In genomic region chr6:42451595-42452170, GRCh38 we compare ENCODE assay signal across 8 cellular contexts. TPM values are rescaled to one million over a fixed set of nuclear protein-coding genes. Genes with fewer than 3 reads are reported as not detected.
A peak's percentile ranks its signal among the peaks of the same experiment; 100 is the strongest.
DNase-seq lines count a peak whose midpoint lies in the region; FAIRE-seq and TF ChIP-seq lines count a peak whose summit lies in the region.

TRERF1 (minus strand) TSS chr6:42451926; CDS start chr6:42269590, 182,336 bp downstream.

- WGBS in SK-N-SH (ENCODE audit: low lambda C conversion rate): 2% methylated on average over 28 of the region's 28 CpGs
- WGBS in trophoblast cell (ENCODE audit: extremely low coverage, insufficient coverage, insufficient read length): no CpG with 5 or more reads among the region's 28 CpGs

- peak within 1 kb of the TSS; percentile 96 for H2BK120ac ChIP-seq in trophoblast cell (ENCODE audit: insufficient read depth, low read length, poor library complexity)

- peak within 1 kb of the TSS; percentile 94 for H3K4ac ChIP-seq in trophoblast cell (ENCODE audit: low read depth, low read length)

- no peaks in the 10 kb centered on the region for H3K27me3 ChIP-seq in A673 (replicated peaks; ENCODE audit: insufficient read depth, low read depth, low read length, poor library complexity)
- H3K27me3 ChIP-seq in SK-N-SH (ENCODE audit: insufficient read depth): no peaks in the 10 kb centered on the region
- H3K27me3 ChIP-seq in adipocyte (replicated peaks; ENCODE audit: control insufficient read depth, insufficient read depth, low read length): no peaks in the 10 kb centered on the region
- H3K27me3 ChIP-seq in trophoblast cell (ENCODE audit: insufficient read depth, low read length): no peaks in the 10 kb centered on the region

- H3K27ac ChIP-seq in A673 (ENCODE audit: low read depth, low read length, poor library complexity, severe bottlenecking) (peak within 1 kb of the TSS; percentile 86), SK-N-SH (ENCODE audit: low read depth in 2 of 2, low read length in 1 of 2) (peak within 1 kb of the TSS; percentile 90 to 96), trophoblast cell (ENCODE audit: low read depth, low read length) (peak within 1 kb of the TSS; percentile 89)

- TF ChIP-seq CTCF in A673 (conservative IDR thresholded peaks at IDR 0.05; ENCODE audit: low read depth, low read length) (no peak), NB4 (IDR thresholded peaks at IDR 0.05; ENCODE audit: low read depth, low read length) (no peak), SK-N-SH (IDR thresholded peaks at IDR 0.05) (no peak)

- peak within 1 kb of the TSS; percentile 94 for H2BK5ac ChIP-seq in trophoblast cell (ENCODE audit: low read depth, low read length, poor library complexity)

- H3K9me2 ChIP-seq in SK-N-SH: no peaks in the 10 kb centered on the region

- H3K4me2 ChIP-seq in SK-N-SH: peak within 1 kb of the TSS; percentile 99
- peak within 1 kb of the TSS; percentile 99 for H3K4me2 ChIP-seq in trophoblast cell (ENCODE audit: low read length)

- H4K8ac ChIP-seq in trophoblast cell (ENCODE audit: low read depth, low read length): peak within 1 kb of the TSS; percentile 96

- H2AK5ac ChIP-seq in trophoblast cell (ENCODE audit: low read length): peak within 1 kb of the TSS; percentile 85

- H3K4me1 ChIP-seq in A673 (ENCODE audit: insufficient read depth, low read length, poor library complexity, severe bottlenecking) (peaks cover 12% of the 10 kb centered on the region), SK-N-SH (ENCODE audit: control insufficient read depth in 1 of 2, insufficient read depth in 2 of 2, low read depth in 1 of 2, low read length in 1 of 2) (peaks cover 8 to 17% of the 10 kb centered on the region in 2 experiments; a peak in 3 of 4 replicates), adipocyte (ENCODE audit: control insufficient read depth, insufficient read depth, low read length) (peaks cover 43% of the 10 kb centered on the region), trophoblast cell (ENCODE audit: control insufficient read depth in 1 of 2, insufficient read depth in 2 of 2, low read length in 2 of 2) (peaks cover 9 to 21% of the 10 kb centered on the region in 2 experiments)

- H3K36me3 ChIP-seq in A673 (ENCODE audit: insufficient read depth, low read length, poor library complexity, severe bottlenecking) (no peaks in the 10 kb centered on the region), SK-N-SH (replicated peaks in 1 of 2; ENCODE audit: control insufficient read depth in 1 of 2, insufficient read depth in 2 of 2, low read length in 1 of 2) (no peaks in the 10 kb centered on the region), adipocyte (ENCODE audit: control insufficient read depth, insufficient read depth, low read length, severe bottlenecking) (no peaks in the 10 kb centered on the region), trophoblast cell (ENCODE audit: control insufficient read depth in 1 of 2, insufficient read depth in 2 of 2, low read length in 2 of 2) (no peaks in the 10 kb centered on the region)

- POLR2A ChIA-PET in A673 (lab: Charles Lee; ENCODE audit: low non-redundant PET) (interaction anchor here (0.6 to 0.7 kb wide), 2 partner anchors 9 to 336 kb away, joined by 4 to 13 read pairs; no protein-coding TSS in a partner anchor), SK-N-SH (lab: Yijun Ruan, JAX) (interaction anchor here (0.5 to 2.6 kb wide), 5 partner anchors 96 to 251 kb away, joined by 3 to 11 read pairs (median 5); partner anchors contain the start of gene UBR2)

- H3K9ac ChIP-seq in SK-N-SH: peak within 1 kb of the TSS; percentile 96
- peak within 1 kb of the TSS; percentile 92 for H3K9ac ChIP-seq in adipocyte (ENCODE audit: low read length)
- H3K9ac ChIP-seq in trophoblast cell (ENCODE audit: low read length): peak within 1 kb of the TSS; percentile 75

- no peak for TF ChIP-seq EP300 in SK-N-SH (IDR thresholded peaks at IDR 0.05; ENCODE audit: borderline replicate concordance in 1 of 2, low read depth in 1 of 2, low read length in 1 of 2)

- H4K20me1 ChIP-seq in SK-N-SH (ENCODE audit: insufficient read depth): peaks cover 9% of the 10 kb centered on the region; the same call in 1 of the 2 replicates

- no peaks in the 10 kb centered on the region for H3K9me3 ChIP-seq in A673 (ENCODE audit: low read depth, low read length, poor library complexity, severe bottlenecking)
- no peaks in the 10 kb centered on the region for H3K9me3 ChIP-seq in SK-N-SH
- H3K9me3 ChIP-seq in adipocyte (ENCODE audit: control insufficient read depth, low read length): no peaks in the 10 kb centered on the region
- H3K9me3 ChIP-seq in trophoblast cell (ENCODE audit: insufficient read depth, low read depth, low read length): peaks cover 4% of the 10 kb centered on the region

- H2AFZ ChIP-seq in SK-N-SH (ENCODE audit: low read depth) (peak within 1 kb of the TSS; percentile 98), trophoblast cell (ENCODE audit: insufficient read depth, low read length, poor library complexity) (peak within 1 kb of the TSS; percentile 94)

- H4K12ac ChIP-seq in trophoblast cell (ENCODE audit: low read depth, low read length): peak within 1 kb of the TSS; percentile 98

- peaks cover 17% of the 10 kb centered on the region for H3K79me1 ChIP-seq in trophoblast cell (ENCODE audit: low read length)

- no TSS peak for BruUV-seq in A673 (replicated peaks; lab: Mats Ljungman, UMichigan)

- H3K18ac ChIP-seq in trophoblast cell (ENCODE audit: low read length): peak within 1 kb of the TSS; percentile 96

- DNase-seq in A673 (ENCODE audit: low spot score): peak; percentile 92
- DNase-seq in GM19240 (ENCODE audit: insufficient read length, low spot score): peak; percentile 34
- DNase-seq in NB4 (ENCODE audit: low read depth): peak; percentile 94
- DNase-seq in SK-N-SH: peak; percentile 72
- peak; percentile 82 for DNase-seq in adipocyte (ENCODE audit: low read depth)
- peak; percentile 81 for DNase-seq in cardiac septum (ENCODE audit: low spot score)
- DNase-seq in trophoblast cell: no peak
- no peak for DNase-seq in RCC 7860 (ENCODE audit: low spot score)

- TF ChIP-seq RAD21 in SK-N-SH (IDR thresholded peaks at IDR 0.05; ENCODE audit: low read length): 0 out of 2 replicates have a peak, but pooled peaks have one; percentile 1

- intact Hi-C loops in A673 (cut with micrococcal nuclease; ENCODE audit: unreplicated experiment): loop anchor here (2.0 kb wide), 1 partner anchor 191 kb away; no protein-coding TSS in a partner anchor
- intact Hi-C loops in cardiac septum (cut with DNase I): loop anchor here (5.0 kb wide), 1 partner anchor 189 kb away; no protein-coding TSS in a partner anchor

- peak within 1 kb of the TSS; percentile 77 for H2BK12ac ChIP-seq in trophoblast cell (ENCODE audit: low read length)

- CTCF ChIA-PET in A673 (lab: Charles Lee) (interaction anchor here (0.6 kb wide), 4 partner anchors 29 to 665 kb away, joined by 3 to 5 read pairs (median 4); no protein-coding TSS in a partner anchor), SK-N-SH (lab: Yijun Ruan, JAX) (interaction anchor here (0.6 to 4.3 kb wide), 7 partner anchors 11 to 287 kb away, joined by 3 to 31 read pairs (median 4); no protein-coding TSS in a partner anchor)

- no peak for FAIRE-seq in RCC 7860 (lab: Jason Lieb, UNC)

- H3K79me2 ChIP-seq in SK-N-SH (ENCODE audit: insufficient read depth): peaks cover 50% of the 10 kb centered on the region
- peaks cover 5% of the 10 kb centered on the region for H3K79me2 ChIP-seq in trophoblast cell (ENCODE audit: control insufficient read depth, insufficient read depth, low read length, poor library complexity)

- peak within 1 kb of the TSS; percentile 100 for H3K14ac ChIP-seq in trophoblast cell (ENCODE audit: low read length)

- peak within 1 kb of the TSS; percentile 65 for H3K4me3 ChIP-seq in A673 (ENCODE audit: low read depth, low read length, poor library complexity, severe bottlenecking)
- H3K4me3 ChIP-seq in NB4 (ENCODE audit: low read depth, low read length): peak within 1 kb of the TSS; percentile 80
- H3K4me3 ChIP-seq in SK-N-SH (ENCODE audit: low read depth in 2 of 2, low read length in 1 of 2): peak within 1 kb of the TSS; percentile 95 to 100
- peak within 1 kb of the TSS; percentile 94 for H3K4me3 ChIP-seq in adipocyte (ENCODE audit: low read length)
- H3K4me3 ChIP-seq in trophoblast cell (ENCODE audit: low read depth, low read length): peak within 1 kb of the TSS; percentile 88

- peak within 1 kb of the TSS; percentile 7 for H3K23ac ChIP-seq in trophoblast cell (ENCODE audit: low read length)

- no peak for TF ChIP-seq POLR2A in NB4 (IDR thresholded peaks at IDR 0.05; ENCODE audit: extremely low read depth, insufficient read length)

- H4K91ac ChIP-seq in trophoblast cell (ENCODE audit: low read depth, low read length): peak within 1 kb of the TSS; percentile 95

- H3F3A ChIP-seq in SK-N-SH (replicated peaks; ENCODE audit: insufficient read depth): peaks cover 17% of the 10 kb centered on the region

TF ChIP-seq in SK-N-SH, 30 proteins besides CTCF, POLR2A, EP300 and RAD21 (continues in another document):
- TF ChIP-seq MXI1 (IDR thresholded peaks at IDR 0.05; ENCODE audit: low read depth, low read length): peak; percentile 64
- TF ChIP-seq USF1 (IDR thresholded peaks at IDR 0.05; ENCODE audit: borderline replicate concordance, low read depth): 0 out of 2 replicates have a peak, but pooled peaks have one; percentile 11
- no peak for TF ChIP-seq TEAD4 (IDR thresholded peaks at IDR 0.05; ENCODE audit: borderline replicate concordance, insufficient read depth)
- TF ChIP-seq MAX (IDR thresholded peaks at IDR 0.05; ENCODE audit: low read depth): peak; percentile 33; the same call in 1 of the 2 replicates
- TF ChIP-seq SIN3A (IDR thresholded peaks at IDR 0.05; ENCODE audit: borderline replicate concordance, low read depth, low read length): peak; percentile 2; the same call in 1 of the 2 replicates
- no peak for TF ChIP-seq EZH2phosphoT487 (IDR thresholded peaks at IDR 0.05; ENCODE audit: borderline replicate concordance, low read depth)
- peak; percentile 4 for TF ChIP-seq CHD2 (IDR thresholded peaks at IDR 0.05; ENCODE audit: low read length, partially characterized antibody)
- TF ChIP-seq TAF1 (IDR thresholded peaks at IDR 0.05; ENCODE audit: borderline replicate concordance, low read depth, low read length): 0 out of 2 replicates have a peak, but pooled peaks have one; percentile 5

RNA-seq across cellular contexts. Expression of gene TRERF1, which starts in this region (rescaled TPM):
- total RNA-seq in A673 (2021) (9.5 and 10.8 TPM in 2 replicates), cardiac septum (0.86 TPM)
- polyA plus RNA-seq in SK-N-SH (2012; rRNA removed): 3.2 and 3.6 TPM in 2 replicates
- polyA plus RNA-seq in SK-N-SH (2012; cell fraction: cytosol; rRNA removed): 2.3 and 2.9 TPM in 2 replicates
- polyA plus RNA-seq in SK-N-SH (2012; cell fraction: nucleus; rRNA removed): 9.6 and 12.0 TPM in 2 replicates
- 2.3 and 2.4 TPM in 2 replicates for polyA plus RNA-seq in trophoblast cell (2013)

Comparison
In these comparisons a context has a peak if more than half of its experiments do, and no peak if none do; other contexts are left out.
1. Peak in DNase-seq in cardiac septum; RNA of the gene not detected or under 1 TPM.
2. DNase-seq: peak in A673 (single experiment), GM19240 (single experiment), NB4 (single experiment), SK-N-SH (single experiment) and adipocyte (single experiment); none in trophoblast cell (0 of 2) and RCC 7860 (single experiment).
3. Peak in every context shown above with its lines, with median percentiles within 50 percentile points of each other: H3K27ac ChIP-seq, H3K4me3 ChIP-seq and H3K9ac ChIP-seq.